8 cellular contexts compared by ENCODE assay signal in the genomic region with DNA sequence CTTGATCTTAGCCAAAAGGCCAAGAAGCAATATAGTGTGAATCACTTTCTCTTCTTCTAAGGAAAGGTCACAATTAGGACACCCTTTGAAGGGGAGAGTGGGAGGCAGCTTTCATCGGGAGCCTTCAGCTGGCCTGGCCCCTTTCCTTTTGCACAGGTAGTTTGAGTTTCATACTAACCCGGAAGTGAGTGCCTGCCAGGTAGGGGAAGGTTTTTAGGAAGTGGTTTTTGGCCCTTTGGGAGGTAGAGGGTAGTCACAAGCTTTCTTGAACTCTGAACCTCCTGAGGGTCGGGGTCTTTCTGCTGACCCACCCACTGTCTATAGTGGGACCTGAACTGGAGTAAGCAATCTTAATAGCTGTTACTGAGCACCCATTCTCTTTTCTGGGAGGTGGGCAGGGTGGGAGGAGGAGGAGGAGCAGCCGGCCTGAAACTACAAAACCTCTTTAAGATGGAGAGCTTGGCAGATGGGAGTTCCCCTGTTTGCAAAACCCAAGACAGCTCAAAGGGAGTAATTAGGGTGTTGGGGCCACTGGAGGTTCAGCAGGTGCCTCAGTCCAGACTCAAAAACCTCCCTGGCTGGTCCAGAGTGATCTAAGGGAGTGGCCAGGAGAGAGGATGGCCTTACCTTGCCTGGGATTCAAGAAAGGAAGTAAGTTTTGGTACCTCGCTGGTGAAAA. TPM values are rescaled to one million over a fixed set of nuclear protein-coding genes. Genes with fewer than 3 reads are reported as not detected.
A peak's percentile ranks its signal among the peaks of the same experiment; 100 is the strongest.
DNase-seq lines count a peak whose midpoint lies in the region; ATAC-seq and TF ChIP-seq lines count a peak whose summit lies in the region.

No MANE protein-coding gene starts in this region.

- H3K27me3 ChIP-seq in adrenal gland, result no peaks in the 10 kb centered on the region
- no peaks in the 10 kb centered on the region for H3K27me3 ChIP-seq in stomach

- 57 to 65% (median 61%) methylated on average over 5 of the region's 5 CpGs for WGBS in adrenal gland, 4 donors
- WGBS in stomach, 5 donors, result 30 to 42% (median 33%) methylated on average over 5 of the region's 5 CpGs

- no peak for TF ChIP-seq POLR2A in adrenal gland (IDR thresholded peaks at IDR 0.05)
- TF ChIP-seq POLR2A in stomach (IDR thresholded peaks at IDR 0.05), result no peak

- TF ChIP-seq CTCF in adrenal gland (IDR thresholded peaks at IDR 0.05), result no peak
- no peak for TF ChIP-seq CTCF in stomach (IDR thresholded peaks at IDR 0.05)

- intact Hi-C loops in adrenal gland (cut with DNase I) (no loop called here), stomach (cut with DNase I; ENCODE audit: low total_unique reads) (no loop called here)

- DNase-seq in activated effector memory CD4-positive, alpha-beta T cell treated with anti-CD3 and anti-CD28 coated beads, Interleukin-2, amount 50 U/mL, for 16 hours, result peak; percentile 70
- no peak for DNase-seq in activated effector memory CD4-positive, alpha-beta T cell treated with Interleukin-2 at 50 U/mL for 16 hours
- DNase-seq in adrenal gland (no peak), stomach (no peak), DMS 273 (lab: John Stamatoyannopoulos, UW; ENCODE audit: unreplicated experiment) (no peak), KG1 (lab: John Stamatoyannopoulos, UW) (no peak), cortex of kidney (lab: John Stamatoyannopoulos, UW) (no peak)

- H3K36me3 ChIP-seq in adrenal gland (replicated peaks in 1 of 2) (no peaks in the 10 kb centered on the region), stomach (no peaks in the 10 kb centered on the region)

- H3K4me3 ChIP-seq in adrenal gland, result no peak overlapping the region
- H3K4me3 ChIP-seq in stomach, result peak overlapping the region in 1 of 4 donors; percentile 4

- H3K4me1 ChIP-seq in adrenal gland (replicated peaks in 1 of 2) (peaks cover 42 to 72% of the 10 kb centered on the region in 2 donors), stomach (peaks cover 54 to 87% (median 73%) of the 10 kb centered on the region in 4 donors)

- H3K9me3 ChIP-seq in adrenal gland (replicated peaks in 1 of 3), result no peaks in the 10 kb centered on the region
- no peaks in the 10 kb centered on the region for H3K9me3 ChIP-seq in stomach

- peak; percentile 32 for ATAC-seq in HG03159 (IDR thresholded peaks at IDR 0.05; ENCODE audit: unreplicated experiment)

- no peak for TF ChIP-seq EP300 in stomach (IDR thresholded peaks at IDR 0.05)

- H3K27ac ChIP-seq in adrenal gland (peak overlapping the region in 3 of 5 donors; percentile 38 to 67 (median 38)), stomach (peak overlapping the region in 3 of 5 donors; percentile 24 to 51 (median 36))

RNA-seq across cellular contexts. Expression of gene LARP1, which starts 6.0 kb away (rescaled TPM):
- total RNA-seq in adrenal gland (100 to 1,000 TPM; 105 to 209 (median 157) TPM), stomach (100 to 1,000 TPM in 4 of 5 donors, 10 to 100 TPM in 1; 54.5 to 211 (median 180) TPM)
- polyA plus RNA-seq in adrenal gland (100 to 1,000 TPM in 1 of 3 donors, 10 to 100 TPM in 2; 30.5 to 152 (median 55.7) TPM), stomach (10 to 100 TPM; 15.0 to 19.4 (median 19.2) TPM)
